25 cellular contexts compared by ENCODE assay signal in the genomic region with DNA sequence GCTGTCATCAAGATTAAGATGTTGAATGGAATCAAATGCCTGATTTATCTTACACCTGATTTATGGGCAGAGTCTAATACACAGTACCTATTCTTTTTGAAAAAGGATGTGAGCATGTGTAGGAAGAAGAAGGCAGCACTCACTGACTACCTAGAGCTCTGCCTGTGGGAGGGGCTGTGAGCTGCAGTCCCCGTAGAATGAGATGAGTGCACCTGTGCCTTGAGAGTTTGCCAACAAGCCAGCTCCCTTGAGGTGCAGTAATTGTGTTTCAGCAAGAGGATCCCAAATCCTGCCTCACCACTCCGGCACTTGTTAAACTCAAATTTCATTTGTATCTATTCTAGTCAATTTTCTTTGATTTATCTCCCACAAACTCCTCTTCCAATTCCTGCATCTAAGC. TPM values are rescaled to one million over a fixed set of nuclear protein-coding genes. Genes with fewer than 3 reads are reported as not detected.
"Had no signal": no experiment of that assay in that cellular context is flagged by ENCODE, and none has a peak within 500 bp of the region (broad histone marks: within the 10 kb centered on the region; RNA-seq: fewer than 3 reads in every experiment).

No MANE protein-coding gene starts in this region.

- DNase-seq: IMR-90; Karpas-422; KG1; MM.1S; NCI-H1092 treated with DMSO at 0.1 percent for 48 hours; NCI-H1436; NCI-H187; NCI-H2029; NCI-H2081 treated with DMSO at 0.1 percent for 48 hours; NCI-H2227 treated with DMSO at 0.1 percent for 48 hours; NCI-H446 treated with DMSO at 0.1 percent for 48 hours; NCI-H510A treated with DMSO at 0.1 percent for 48 hours; NCI-H69; NCI-H774; NK-92 treated with Interleukin-12 subunit alpha and Interleukin-12 subunit beta, amount 100 ng/mL, for 24 hours; PC-3; SHP77; SK-N-SH; SW 1271; T-cell had no signal

- H3K36me3 Mint-ChIP-seq: T-cell had no signal

- H3K4me3 Mint-ChIP-seq: T-cell; T-helper 1 cell treated with Interleukin-12 subunit alpha and Interleukin-12 subunit beta and Interleukin-4 antibody, amounts not matched to agents 30 μg/mL and 1 μg/mL, for 36 hours had no signal

- ATAC-seq: HepG2, Panc1, PC-3, T-cell had no signal

- H3K27me3 Mint-ChIP-seq: T-cell had no signal

- H3K27ac Mint-ChIP-seq: T-cell; T-helper 1 cell treated with Interleukin-12 subunit alpha and Interleukin-12 subunit beta and Interleukin-4 antibody, amounts not matched to agents 30 μg/mL and 1 μg/mL, for 36 hours had no signal

- H3K4me1 Mint-ChIP-seq: T-cell had no signal

RNA-seq across cellular contexts. Expression of a gene that starts 46.0 kb away (rescaled TPM):
- total RNA-seq: HepG2, OCI-LY7, SK-MEL-5 had no signal
